In genomic region chr6:31702819-31703716, GRCh38 we compare ENCODE assay signal across 8 cellular contexts. TPM values are rescaled to one million over a fixed set of nuclear protein-coding genes. Genes with fewer than 3 reads are reported as not detected.
DNase-seq lines count a peak whose midpoint lies in the region; ATAC-seq and TF ChIP-seq lines count a peak whose summit lies in the region.

Gene ABHD16A, minus strand, starts transcription at chr6:31703324. Its CDS starts 43 bp downstream, at chr6:31703281.

- H3K36me3 Mint-ChIP-seq in activated naive CD8-positive, alpha-beta T cell, result peaks cover 2% of the 10 kb centered on the region

- H3K4me1 Mint-ChIP-seq in activated naive CD8-positive, alpha-beta T cell (ENCODE audit: low read depth), result peaks cover 29% of the 10 kb centered on the region

- intact Hi-C loops in testis (cut with DNase I; ENCODE audit: low total_unique reads), result no loop called here

- WGBS in testis, 2 donors, result 1 to 2% methylated on average over 42 to 54 of the region's 54 CpGs

- peaks cover 10% of the 10 kb centered on the region for H3K4me1 ChIP-seq in testis

- TF ChIP-seq CTCF in omental fat pad (IDR thresholded peaks at IDR 0.05) (no peak), testis (IDR thresholded peaks at IDR 0.05) (peak in 2 of 3 experiments; percentile 14 to 33)

- H3K27me3 ChIP-seq in testis, result no peaks in the 10 kb centered on the region

- no peaks in the 10 kb centered on the region for H3K9me3 ChIP-seq in testis

- H3K27ac ChIP-seq in testis, result peak within 1 kb of the TSS; percentile 82 to 97

- peak within 1 kb of the TSS; percentile 100 for H3K4me3 Mint-ChIP-seq in activated naive CD8-positive, alpha-beta T cell

- peak within 1 kb of the TSS; percentile 98 for H3K27ac Mint-ChIP-seq in activated naive CD8-positive, alpha-beta T cell

- H3K9me3 Mint-ChIP-seq in activated naive CD8-positive, alpha-beta T cell (ENCODE audit: low read depth), result no peaks in the 10 kb centered on the region

- H3K27me3 Mint-ChIP-seq in activated naive CD8-positive, alpha-beta T cell, result no peaks in the 10 kb centered on the region

- peak within 1 kb of the TSS; percentile 82 to 85 for H3K4me3 ChIP-seq in testis

- DNase-seq in GM03348 (ENCODE audit: low spot score) (peak; percentile 99), NCI-H1105 (lab: John Stamatoyannopoulos, UW) (peak; percentile 97), SKM-1 treated with dmso at 0.1 percent for 144 hours (lab: John Stamatoyannopoulos, UW; ENCODE audit: unreplicated experiment) (peak; percentile 96), glomerular visceral epithelial cell (ENCODE audit: extremely low spot score) (peak; percentile 97), omental fat pad (ENCODE audit: low spot score) (peak; percentile 96), testis (peak; percentile 100)

- ATAC-seq in HG02588 (IDR thresholded peaks at IDR 0.05; ENCODE audit: unreplicated experiment) (peak; percentile 89), omental fat pad (ENCODE audit: low FRiP score) (peak; percentile 97)

- H3K36me3 ChIP-seq in testis (ENCODE audit: low read depth, missing control alignments), result no peaks in the 10 kb centered on the region

- peak; percentile 97 for TF ChIP-seq POLR2A in testis (IDR thresholded peaks at IDR 0.05)

RNA-seq across cellular contexts. Expression of gene ABHD16A, which starts in this region (rescaled TPM):
- total RNA-seq in omental fat pad (10 to 100 TPM; 41.8 to 62.8 (median 57.4) TPM), testis (10 to 100 TPM; 77.0 to 85.9 TPM)
- 108 TPM for polyA plus RNA-seq in testis (ENCODE audit: insufficient read depth, low read depth, low replicate concordance)

Comparison
In these comparisons a context has a peak if more than half of its experiments do, and no peak if none do; other contexts are left out.
1. Peak in every context shown above with its lines: DNase-seq, ATAC-seq, H3K4me3 ChIP-seq and H3K27ac ChIP-seq.
2. CTCF ChIP-seq: peak in testis (2 of 3); none in omental fat pad (0 of 3).